In genomic region chr17:72125742-72126141, GRCh38 we compare ENCODE assay signal across 14 cellular contexts. TPM values are rescaled to one million over a fixed set of nuclear protein-coding genes. Genes with fewer than 3 reads are reported as not detected.
DNase-seq lines count a peak whose midpoint lies in the region; ATAC-seq and TF ChIP-seq lines count a peak whose summit lies in the region.
"Had no signal": no experiment of that assay in that cellular context is flagged by ENCODE, and none has a peak within 500 bp of the region (broad histone marks: within the 10 kb centered on the region; RNA-seq: fewer than 3 reads in every experiment).

No MANE protein-coding gene starts in this region.

- H3K4me1 Mint-ChIP-seq in Caco-2 (ENCODE audit: low read depth, unreplicated experiment) = peaks cover 19% of the 10 kb centered on the region
- H3K4me1 Mint-ChIP-seq in neural progenitor cell = peaks cover 53% of the 10 kb centered on the region

- H3K4me2 ChIP-seq in PC-3 (ENCODE audit: low read length) (peak overlapping the region; percentile 87), neural progenitor cell (peak overlapping the region; percentile 45)

- CTCF ChIA-PET in Caco-2 (lab: Charles Lee) = no interaction called here
- CTCF ChIA-PET in PC-3 (lab: Charles Lee) = no interaction called here

- peaks cover 52% of the 10 kb centered on the region for H3K36me3 Mint-ChIP-seq in Caco-2 (ENCODE audit: insufficient read depth, unreplicated experiment)
- H3K36me3 Mint-ChIP-seq in neural progenitor cell = peaks cover 10% of the 10 kb centered on the region

- H3K36me3 ChIP-seq in Caco-2 (ENCODE audit: control insufficient read depth, insufficient read depth, low read length) (peaks cover 1% of the 10 kb centered on the region; the same call in 1 of the 2 replicates), PC-3 (ENCODE audit: low read depth, low read length) (peaks cover 33% of the 10 kb centered on the region), neural progenitor cell (peaks cover 9% of the 10 kb centered on the region), H7 (replicated peaks; ENCODE audit: control insufficient read depth, insufficient read depth, low read length) (no peaks in the 10 kb centered on the region), esophagus muscularis mucosa (peaks cover 0 to 9% (median 0%) of the 10 kb centered on the region in 4 donors)
- H3K36me3 ChIP-seq: spleen had no signal

- DNase-seq in Caco-2 (no peak), PC-3 (peak; percentile 59), cardiac fibroblast (ENCODE audit: low read depth in 2 of 2) (peak; percentile 34 to 39), neural progenitor cell (ENCODE audit: low spot score) (no peak), H7 (no peak), esophagus muscularis mucosa (ENCODE audit: extremely low spot score) (no peak), SHP77 (lab: John Stamatoyannopoulos, UW) (no peak), NCI-H1694 treated with DMSO at 0.1 percent for 48 hours (lab: John Stamatoyannopoulos, UW) (no peak)
- DNase-seq: activated CD8-positive, alpha-beta T cell treated with anti-CD3 and anti-CD28 coated beads for 36 hours; activated effector memory CD4-positive, alpha-beta T cell treated with Interleukin-2 at 50 U/mL for 16 hours; central memory CD4-positive, alpha-beta T cell; natural killer cell; NCI-H774; spleen had no signal

- POLR2A ChIA-PET in Caco-2 (lab: Charles Lee) (interaction anchor here (0.7 to 1.2 kb wide), 2 partner anchors 17 to 33 kb away, joined by 3 to 5 read pairs; no protein-coding TSS in a partner anchor), PC-3 (lab: Charles Lee; ENCODE audit: unreplicated experiment) (interaction anchor here (0.6 kb wide), 1 partner anchor 414 kb away, joined by 3 read pairs; no protein-coding TSS in a partner anchor)

- TF ChIP-seq EP300 in esophagus muscularis mucosa (IDR thresholded peaks at IDR 0.05) = no peak

- BruUV-seq in Caco-2 (replicated peaks; lab: Mats Ljungman, UMichigan) (no TSS peak), PC-3 (replicated peaks; lab: Mats Ljungman, UMichigan) (no TSS peak)

- H2AFZ ChIP-seq in PC-3 (ENCODE audit: low read length) = no peak overlapping the region
- no peak overlapping the region for H2AFZ ChIP-seq in neural progenitor cell (replicated peaks)

- H3K27me3 ChIP-seq in Caco-2 (replicated peaks; ENCODE audit: control insufficient read depth, insufficient read depth, low read length) (no peaks in the 10 kb centered on the region), PC-3 (ENCODE audit: low read length) (no peaks in the 10 kb centered on the region), neural progenitor cell (no peaks in the 10 kb centered on the region), H7 (ENCODE audit: control insufficient read depth, insufficient read depth, low read length) (peaks cover 34% of the 10 kb centered on the region), esophagus muscularis mucosa (peaks cover 0 to 64% (median 20%) of the 10 kb centered on the region in 4 donors)

- H3K9me3 Mint-ChIP-seq in Caco-2 (ENCODE audit: unreplicated experiment) (no peaks in the 10 kb centered on the region), neural progenitor cell (peaks cover 3% of the 10 kb centered on the region)
- H3K9me3 Mint-ChIP-seq: activated CD8-positive, alpha-beta T cell treated with anti-CD3 and anti-CD28 coated beads for 36 hours had no signal

- no peaks in the 10 kb centered on the region for H3K9me2 ChIP-seq in PC-3 (replicated peaks; ENCODE audit: low read length)

- H4K20me1 ChIP-seq in PC-3 (ENCODE audit: low read length) (peaks cover 44% of the 10 kb centered on the region), neural progenitor cell (ENCODE audit: low read depth) (peaks cover 26% of the 10 kb centered on the region)

- no peak for TF ChIP-seq CTCF in Caco-2 (IDR thresholded peaks at IDR 0.05; ENCODE audit: insufficient read depth in 1 of 2, low read depth in 1 of 2, low read length in 1 of 2, severe bottlenecking in 1 of 2, unreplicated experiment in 1 of 2)
- no peak for TF ChIP-seq CTCF in PC-3 (conservative IDR thresholded peaks at IDR 0.05; ENCODE audit: low read depth, low read length)
- TF ChIP-seq CTCF in cardiac fibroblast (IDR thresholded peaks at IDR 0.05; ENCODE audit: low read depth, low read length) = no peak
- TF ChIP-seq CTCF in neural progenitor cell (IDR thresholded peaks at IDR 0.05) = no peak
- no peak for TF ChIP-seq CTCF in esophagus muscularis mucosa (IDR thresholded peaks at IDR 0.05)

- peaks cover 25% of the 10 kb centered on the region for H3F3A ChIP-seq in PC-3 (ENCODE audit: low read length, unreplicated experiment)
- H3F3A ChIP-seq in neural progenitor cell (ENCODE audit: low read depth) = peaks cover 22% of the 10 kb centered on the region

- H3K27me3 Mint-ChIP-seq in Caco-2 (ENCODE audit: insufficient read depth, unreplicated experiment) (no peaks in the 10 kb centered on the region), neural progenitor cell (ENCODE audit: insufficient read depth, low read depth) (peaks cover 11% of the 10 kb centered on the region)

- H3K4me1 ChIP-seq in Caco-2 = peaks cover 21% of the 10 kb centered on the region
- H3K4me1 ChIP-seq in PC-3 (ENCODE audit: insufficient read depth, low read length) = peaks cover 39% of the 10 kb centered on the region
- peaks cover 44% of the 10 kb centered on the region for H3K4me1 ChIP-seq in neural progenitor cell
- H3K4me1 ChIP-seq in esophagus muscularis mucosa = peaks cover 19 to 33% (median 28%) of the 10 kb centered on the region in 4 donors

- no peak for TF ChIP-seq POLR2A in esophagus muscularis mucosa (IDR thresholded peaks at IDR 0.05; ENCODE audit: low read depth)

- H3K79me2 ChIP-seq in PC-3 (ENCODE audit: low read length) (peaks cover 45% of the 10 kb centered on the region), neural progenitor cell (ENCODE audit: low read depth) (peaks cover 36% of the 10 kb centered on the region)

- H3K9me3 ChIP-seq in Caco-2 (no peaks in the 10 kb centered on the region), PC-3 (ENCODE audit: low read length) (no peaks in the 10 kb centered on the region), neural progenitor cell (ENCODE audit: low read depth) (no peaks in the 10 kb centered on the region), esophagus muscularis mucosa (no peaks in the 10 kb centered on the region)
- H3K9me3 ChIP-seq: spleen had no signal

- intact Hi-C loops in Caco-2 (cut with micrococcal nuclease; ENCODE audit: unreplicated experiment) = loop anchor here (1.0 kb wide), 1 partner anchor 340 kb away; no protein-coding TSS in a partner anchor
- intact Hi-C loops in PC-3 (cut with micrococcal nuclease) = loop anchor here (1.0 to 10.0 kb wide), 6 partner anchors 26 to 340 kb away; no protein-coding TSS in a partner anchor
- intact Hi-C loops in esophagus muscularis mucosa (cut with DNase I) = loop anchor here (10.0 kb wide), 3 partner anchors 409 to 1361 kb away; no protein-coding TSS in a partner anchor

- ATAC-seq in PC-3 = no peak
- ATAC-seq: activated CD8-positive, alpha-beta T cell treated with anti-CD3 and anti-CD28 coated beads for 36 hours; natural killer cell had no signal

- H3K4me3 ChIP-seq in Caco-2 (ENCODE audit: low read depth, low read length) (no peak overlapping the region), PC-3 (ENCODE audit: low read length) (peak overlapping the region; percentile 85; the same call in 1 of the 2 replicates), cardiac fibroblast (replicated peaks in 1 of 2; ENCODE audit: low read depth in 2 of 2, low read length in 2 of 2) (no peak overlapping the region), neural progenitor cell (no peak overlapping the region), H7 (ENCODE audit: insufficient read depth, low read depth, low read length) (no peak overlapping the region), esophagus muscularis mucosa (no peak overlapping the region)
- H3K4me3 ChIP-seq: spleen had no signal

- H3K9ac ChIP-seq in PC-3 (ENCODE audit: low read length) (peak overlapping the region; percentile 93; the same call in 1 of the 2 replicates), neural progenitor cell (no peak overlapping the region)

- H3K27ac ChIP-seq in PC-3 (ENCODE audit: low read length) (peak overlapping the region; percentile 66), neural progenitor cell (peak overlapping the region; percentile 4), esophagus muscularis mucosa (replicated peaks in 1 of 4) (no peak overlapping the region)
- H3K27ac ChIP-seq: spleen had no signal

- peak overlapping the region; percentile 19 for H3K4me3 Mint-ChIP-seq in Caco-2 (ENCODE audit: unreplicated experiment)
- H3K4me3 Mint-ChIP-seq in neural progenitor cell = peak overlapping the region; percentile 54
- H3K4me3 Mint-ChIP-seq: activated CD8-positive, alpha-beta T cell treated with anti-CD3 and anti-CD28 coated beads for 36 hours; natural killer cell had no signal

- H3K27ac Mint-ChIP-seq in Caco-2 (ENCODE audit: unreplicated experiment) (no peak overlapping the region), neural progenitor cell (no peak overlapping the region)
- H3K27ac Mint-ChIP-seq: activated CD8-positive, alpha-beta T cell treated with anti-CD3 and anti-CD28 coated beads for 36 hours; natural killer cell had no signal

RNA-seq across cellular contexts. Expression of gene SOX9, which starts 4.9 kb away (rescaled TPM):
- total RNA-seq in Caco-2 (2022) (46.2 and 51.5 TPM in 2 replicates), PC-3 (2014; rRNA removed) (119 and 151 TPM in 2 replicates), neural progenitor cell (ENCODE audit: low replicate concordance) (10.6 and 12.7 TPM in 2 replicates), esophagus muscularis mucosa (1 to 10 TPM; 1.4 to 3.7 (median 1.9) TPM)
- 0.38 and 0.52 TPM in 2 replicates for total RNA-seq in H7 (2014; rRNA removed; shearing (Covaris generic))
- total RNA-seq: activated CD8-positive, alpha-beta T cell treated with anti-CD3 and anti-CD28 coated beads for 36 hours; natural killer cell had no signal

Comparison
In these comparisons a context has a peak if more than half of its experiments do, and no peak if none do; other contexts are left out.
1. DNase-seq: peak in PC-3 (single experiment) and cardiac fibroblast (2 of 2); none in Caco-2 (0 of 2), neural progenitor cell (single experiment), H7 (single experiment), esophagus muscularis mucosa (single experiment), SHP77 (0 of 2) and NCI-H1694 treated with DMSO at 0.1 percent for 48 hours (single experiment).
2. H3K27ac ChIP-seq: peak in PC-3 (single experiment) and neural progenitor cell (single experiment); none in esophagus muscularis mucosa (0 of 4).